ENCODE assay signal across 31 cellular contexts in genomic region chr3:39372831-39373230, GRCh38. TPM values are rescaled to one million over a fixed set of nuclear protein-coding genes. Genes with fewer than 3 reads are reported as not detected.
"Had no signal": no experiment of that assay in that cellular context is flagged by ENCODE, and none has a peak within 500 bp of the region (broad histone marks: within the 10 kb centered on the region; RNA-seq: fewer than 3 reads in every experiment).

No MANE protein-coding gene starts in this region.

- H3K4me3 Mint-ChIP-seq: activated CD8-positive, alpha-beta T cell treated with anti-CD3 and anti-CD28 coated beads for 36 hours; activated naive CD4-positive, alpha-beta T cell treated with anti-CD3 and anti-CD28 coated beads, Interleukin-2, amount 10 ng/mL, durations not matched to agents 7 days and 5 days; activated naive CD8-positive, alpha-beta T cell treated with anti-CD3 and anti-CD28 coated beads for 36 hours; activated T-cell treated with anti-CD3 and anti-CD28 coated beads, Interleukin-2, amount 50 U/mL, for 72 hours; T-helper 1 cell treated with Interleukin-12 subunit alpha and Interleukin-12 subunit beta and Interleukin-4 antibody, amounts not matched to agents 30 μg/mL and 1 μg/mL, for 36 hours had no signal

- DNase-seq: activated CD4-positive, alpha-beta T cell treated with anti-CD3 and anti-CD28 coated beads for 4 hours; activated CD8-positive, alpha-beta memory T cell treated with anti-CD3 and anti-CD28 coated beads, Interleukin-2, amount 50 U/mL, for 4 hours; activated CD8-positive, alpha-beta T cell treated with anti-CD3 and anti-CD28 coated beads for 36 hours; activated gamma-delta T cell treated with Interleukin-2 at 50 U/mL for 16 hours; activated naive CD4-positive, alpha-beta T cell treated with anti-CD3 and anti-CD28 coated beads, Interleukin-2, amount 10 ng/mL, durations not matched to agents 7 days and 5 days; activated naive CD8-positive, alpha-beta T cell treated with anti-CD3 and anti-CD28 coated beads for 36 hours; activated T-cell treated with anti-CD3 and anti-CD28 coated beads, Interleukin-2, amount 50 U/mL, for 72 hours; aorta; central memory CD4-positive, alpha-beta T cell; MG63; MV-4-11; NCI-H1092 treated with DMSO at 0.1 percent for 48 hours; NCI-H1417 treated with DMSO at 0.1 percent for 48 hours; NCI-H1694; NCI-H2029; NCI-H2107; NCI-H2171 treated with DMSO at 0.1 percent for 48 hours; NCI-H226; NCI-H526; NCI-H774; OCI-M1; Peyer's patch; SHP77 treated with DMSO at 0.1 percent for 48 hours had no signal

- H3K36me3 ChIP-seq: breast epithelium, MG63, Peyer's patch had no signal

- H3K4me3 ChIP-seq: breast epithelium, MG63, Peyer's patch had no signal

- H3K27me3 Mint-ChIP-seq: activated CD8-positive, alpha-beta T cell treated with anti-CD3 and anti-CD28 coated beads for 36 hours; activated naive CD8-positive, alpha-beta T cell treated with anti-CD3 and anti-CD28 coated beads for 36 hours had no signal

- H3K4me1 Mint-ChIP-seq: activated naive CD4-positive, alpha-beta T cell treated with anti-CD3 and anti-CD28 coated beads, Interleukin-2, amount 10 ng/mL, durations not matched to agents 7 days and 5 days; activated naive CD8-positive, alpha-beta T cell treated with anti-CD3 and anti-CD28 coated beads for 36 hours had no signal

- H3K27ac ChIP-seq: breast epithelium, Peyer's patch had no signal

- ATAC-seq: activated CD4-positive, CD25-positive, alpha-beta regulatory T cell treated with anti-CD3 and anti-CD28 coated beads, Interleukin-2, amount 50 U/mL, for 24 hours; activated CD8-positive, alpha-beta T cell treated with anti-CD3 and anti-CD28 coated beads for 36 hours had no signal

- H3K4me1 ChIP-seq: breast epithelium had no signal

- H3K27me3 ChIP-seq: breast epithelium, MG63, Peyer's patch had no signal

- H3K9me3 ChIP-seq: MG63, Peyer's patch had no signal

- H3K27ac Mint-ChIP-seq: activated CD8-positive, alpha-beta T cell treated with anti-CD3 and anti-CD28 coated beads for 36 hours; activated naive CD8-positive, alpha-beta T cell treated with anti-CD3 and anti-CD28 coated beads for 36 hours; activated T-cell treated with anti-CD3 and anti-CD28 coated beads, Interleukin-2, amount 50 U/mL, for 72 hours; activated T-helper 2 cell treated with anti-CD3 and anti-CD28 coated beads, Interferon-gamma antibody, Interleukin-2, Interleukin-4, amounts not matched to agents 10 μg/mL and 5 μg/mL and 100 μg/mL, durations not matched to agents 14 hours and 24 hours and 36 hours; T-helper 1 cell treated with Interleukin-12 subunit alpha and Interleukin-12 subunit beta and Interleukin-4 antibody, amounts not matched to agents 30 μg/mL and 1 μg/mL, for 36 hours had no signal

RNA-seq across cellular contexts. Expression of gene CCR8, which starts 43.3 kb away (rescaled TPM):
- total RNA-seq: activated naive CD8-positive, alpha-beta T cell treated with anti-CD3 and anti-CD28 coated beads for 36 hours; aorta; breast epithelium; chondrocyte; NCI-H460; Peyer's patch; SK-MEL-5 had no signal
- polyA plus RNA-seq: adipose tissue, aorta had no signal
